In genomic region chr9:110152704-110153374, GRCh38 we compare ENCODE assay signal across 8 cellular contexts. TPM values are rescaled to one million over a fixed set of nuclear protein-coding genes. Genes with fewer than 3 reads are reported as not detected.
DNase-seq lines count a peak whose midpoint lies in the region; ATAC-seq, FAIRE-seq and TF ChIP-seq lines count a peak whose summit lies in the region.

No MANE protein-coding gene starts in this region.

- H3K4me3 ChIP-seq in HFF-Myc (replicated peaks; ENCODE audit: low read depth, low read length) (no peak overlapping the region), K562 (no peak overlapping the region), uterus (no peak overlapping the region)

- peak; percentile 69 to 81 for TF ChIP-seq RAD21 in K562 (CRISPR knock-in tag; conservative IDR thresholded peaks at IDR 0.05 in 1 of 2, IDR thresholded peaks at IDR 0.05 in 1 of 2)

- H3K4me1 ChIP-seq in K562 (replicated peaks in 1 of 2; ENCODE audit: control insufficient read depth in 2 of 2, insufficient read depth in 2 of 2, low read length in 2 of 2) (no peaks in the 10 kb centered on the region), uterus (peaks cover 0 to 7% of the 10 kb centered on the region in 2 donors)

- no peak for TF ChIP-seq EP300 in K562 (IDR thresholded peaks at IDR 0.05; ENCODE audit: low read length)

- CTCF ChIA-PET in K562 (lab: Yijun Ruan, JAX; ENCODE audit: low intra/inter-chr PET ratio): no interaction called here

- H3K79me2 ChIP-seq in K562 (ENCODE audit: control insufficient read depth, insufficient read depth, low read length): no peaks in the 10 kb centered on the region

- no peak overlapping the region for H3K4me2 ChIP-seq in K562 (ENCODE audit: insufficient read depth, low read length)

- no peaks in the 10 kb centered on the region for H4K20me1 ChIP-seq in K562 (replicated peaks; ENCODE audit: control insufficient read depth, insufficient read depth, low read length)

- BruUV-seq in K562 (replicated peaks; lab: Mats Ljungman, UMichigan): no TSS peak

- peaks cover 0 to 17% of the 10 kb centered on the region in 2 experiments; a peak in 1 of 5 replicates for H3K27me3 ChIP-seq in K562 (ENCODE audit: control insufficient read depth in 2 of 2, insufficient read depth in 2 of 2, low read length in 2 of 2)
- H3K27me3 ChIP-seq in uterus: no peaks in the 10 kb centered on the region

- no peaks in the 10 kb centered on the region for H3K9me1 ChIP-seq in K562 (ENCODE audit: control insufficient read depth, insufficient read depth, low read length)

- intact Hi-C loops in K562 (cut with micrococcal nuclease): loop anchor here (1.0 to 10.0 kb wide), 3 partner anchors 250 to 568 kb away; no protein-coding TSS in a partner anchor
- intact Hi-C loops in uterus (cut with DNase I; ENCODE audit: low total_unique reads): no loop called here

- H3K36me3 ChIP-seq in K562 (ENCODE audit: control insufficient read depth, insufficient read depth, low read length) (no peaks in the 10 kb centered on the region), uterus (no peaks in the 10 kb centered on the region)

- POLR2A ChIA-PET in K562 (lab: Yijun Ruan, JAX): interaction anchor here (0.8 kb wide), 1 partner anchor 470 kb away, joined by 5 read pairs; no protein-coding TSS in a partner anchor

- no peak overlapping the region for H3K9ac ChIP-seq in K562 (ENCODE audit: insufficient read depth in 1 of 2, low read depth in 2 of 2, low read length in 2 of 2)

- H3K27ac ChIP-seq in K562 (ENCODE audit: extremely low read depth, low read depth, low read length) (no peak overlapping the region), uterus (no peak overlapping the region)

- DNase-seq in DMS114 treated with DMSO at 0.1 percent for 48 hours (lab: John Stamatoyannopoulos, UW; ENCODE audit: unreplicated experiment): peak; percentile 7
- DNase-seq in HFF-Myc (ENCODE audit: extremely low read depth, low read depth): peak; percentile 30
- peak; percentile 5 for DNase-seq in NCI-H524 treated with DMSO at 0.1 percent for 48 hours (lab: John Stamatoyannopoulos, UW)
- DNase-seq in K562 (ENCODE audit: extremely low read depth in 1 of 4, low spot score in 3 of 4): peak; percentile 17 to 41 (median 28)
- no peak for DNase-seq in left lobe of liver (ENCODE audit: low spot score)
- DNase-seq in uterus: no peak
- DNase-seq in activated CD8-positive, alpha-beta memory T cell treated with anti-CD3 and anti-CD28 coated beads, Interleukin-2, amount 50 U/mL, for 4 hours: no peak

- ATAC-seq in K562: peak; percentile 77
- peak; percentile 54 for ATAC-seq in left lobe of liver
- no peak for ATAC-seq in GM18519 (IDR thresholded peaks at IDR 0.05; ENCODE audit: low FRiP score, unreplicated experiment)

- TF ChIP-seq CTCF in HFF-Myc (IDR thresholded peaks at IDR 0.05; ENCODE audit: low read depth, low read length, missing control alignments) (peak; percentile 67), K562 (IDR thresholded peaks at IDR 0.05 in 2 of 3, conservative IDR thresholded peaks at IDR 0.05 in 1 of 3; ENCODE audit: insufficient read depth in 2 of 3, low read depth in 1 of 3, low read length in 3 of 3) (peak; percentile 46 to 69 (median 68); a peak in 5 of 6 replicates), uterus (IDR thresholded peaks at IDR 0.05) (peak; percentile 60 to 80 (median 76))

- H2AFZ ChIP-seq in K562 (ENCODE audit: low read depth, low read length): no peak overlapping the region

- peak; percentile 56 for FAIRE-seq in K562 (lab: Jason Lieb, UNC)

- H3K9me3 ChIP-seq in K562 (replicated peaks; ENCODE audit: control insufficient read depth, insufficient read depth, low read depth, low read length) (no peaks in the 10 kb centered on the region), uterus (no peaks in the 10 kb centered on the region)

- in situ Hi-C loops in K562 (cut with MboI): loop anchor here (10.0 to 25.0 kb wide), 2 partner anchors 248 to 566 kb away; no protein-coding TSS in a partner anchor

- WGBS in K562 (ENCODE audit: insufficient coverage, low coverage, missing lambda C conversion rate): 4% methylated on average over 3 of the region's 3 CpGs

- TF ChIP-seq POLR2A in K562 (conservative IDR thresholded peaks at IDR 0.05): no peak
- TF ChIP-seq POLR2A in uterus (IDR thresholded peaks at IDR 0.05): no peak

TF ChIP-seq in K562, 482 proteins besides CTCF, POLR2A, EP300 and RAD21 (continues in another document):
- no peak for TF ChIP-seq HMG20A (CRISPR knock-in tag; conservative IDR thresholded peaks at IDR 0.05)
- no peak for TF ChIP-seq ERF (CRISPR knock-in tag; IDR thresholded peaks at IDR 0.05)
- no peak for TF ChIP-seq ZNF584 (CRISPR knock-in tag; IDR thresholded peaks at IDR 0.05; ENCODE audit: low read depth)
- TF ChIP-seq SETDB1 (IDR thresholded peaks at IDR 0.05; ENCODE audit: low read length): no peak
- TF ChIP-seq IFI16 (CRISPR knock-in tag; IDR thresholded peaks at IDR 0.05): no peak
- TF ChIP-seq SIN3B (IDR thresholded peaks at IDR 0.05; ENCODE audit: low read depth): no peak
- no peak for TF ChIP-seq TFAP4 (CRISPR knock-in tag; IDR thresholded peaks at IDR 0.05; ENCODE audit: borderline replicate concordance)
- no peak for TF ChIP-seq ASH1L (IDR thresholded peaks at IDR 0.05; ENCODE audit: borderline replicate concordance, low read depth, partially characterized antibody)
- TF ChIP-seq PCBP1 (IDR thresholded peaks at IDR 0.05; ENCODE audit: low read depth, low read length, poor library complexity, severe bottlenecking): no peak
- 0 out of 2 replicates have a peak, but pooled peaks have one; percentile 39 for TF ChIP-seq DEAF1 (CRISPR knock-in tag; IDR thresholded peaks at IDR 0.05)
- no peak for TF ChIP-seq EHMT2 (IDR thresholded peaks at IDR 0.05)
- TF ChIP-seq, protein P1, sequence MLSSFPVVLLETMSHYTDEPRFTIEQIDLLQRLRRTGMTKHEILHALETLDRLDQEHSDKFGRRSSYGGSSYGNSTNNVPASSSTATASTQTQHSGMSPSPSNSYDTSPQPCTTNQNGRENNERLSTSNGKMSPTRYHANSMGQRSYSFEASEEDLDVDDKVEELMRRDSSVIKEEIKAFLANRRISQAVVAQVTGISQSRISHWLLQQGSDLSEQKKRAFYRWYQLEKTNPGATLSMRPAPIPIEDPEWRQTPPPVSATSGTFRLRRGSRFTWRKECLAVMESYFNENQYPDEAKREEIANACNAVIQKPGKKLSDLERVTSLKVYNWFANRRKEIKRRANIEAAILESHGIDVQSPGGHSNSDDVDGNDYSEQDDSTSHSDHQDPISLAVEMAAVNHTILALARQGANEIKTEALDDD (IDR thresholded peaks at IDR 0.05): no peak
- TF ChIP-seq, protein P2, sequence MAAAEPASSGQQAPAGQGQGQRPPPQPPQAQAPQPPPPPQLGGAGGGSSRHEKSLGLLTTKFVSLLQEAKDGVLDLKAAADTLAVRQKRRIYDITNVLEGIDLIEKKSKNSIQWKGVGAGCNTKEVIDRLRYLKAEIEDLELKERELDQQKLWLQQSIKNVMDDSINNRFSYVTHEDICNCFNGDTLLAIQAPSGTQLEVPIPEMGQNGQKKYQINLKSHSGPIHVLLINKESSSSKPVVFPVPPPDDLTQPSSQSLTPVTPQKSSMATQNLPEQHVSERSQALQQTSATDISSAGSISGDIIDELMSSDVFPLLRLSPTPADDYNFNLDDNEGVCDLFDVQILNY (CRISPR knock-in tag; IDR thresholded peaks at IDR 0.05): no peak
- TF ChIP-seq COPS2 (conservative IDR thresholded peaks at IDR 0.05): no peak

RNA-seq across cellular contexts. Expression of gene C9orf152, which starts 55.1 kb away (rescaled TPM):
- total RNA-seq in K562 (2011; cell fraction: chromatin; rRNA removed; ENCODE audit: low replicate concordance): not detected in 2 replicates
- not detected in 2 replicates for total RNA-seq in K562 (2011; cell fraction: nucleolus; rRNA removed)
- not detected in 2 replicates for total RNA-seq in K562 (2011; cell fraction: nucleoplasm; rRNA removed)
- not detected in 2 replicates for total RNA-seq in K562 (2014; rRNA removed)
- total RNA-seq in K562 (2014; rRNA removed; fragmentation: Illumina TruSeq; extraction: Trizol): not detected in 2 replicates
- not detected in 2 replicates for total RNA-seq in K562 (2015; rRNA removed; fragmentation: Illumina TruSeq; extraction: Trizol)
- not detected in 2 replicates for total RNA-seq in K562 (2021)
- not detected in 2 replicates for polyA plus RNA-seq in K562 (2011; rRNA removed)
- polyA plus RNA-seq in K562 (2011; cell fraction: cytosol; rRNA removed): not detected in 2 replicates
- not detected in 2 replicates for polyA plus RNA-seq in K562 (2011; cell fraction: nucleus; rRNA removed)
- polyA plus RNA-seq in K562 (2012): not detected in 2 replicates
- not detected in 2 replicates for polyA plus RNA-seq in K562 (2014; fragmentation: Illumina TruSeq; extraction: Trizol)
- polyA plus RNA-seq in K562 (2014; fragmentation: Nextera tagmentation; extraction: Ambion mirVana): not detected
- not detected in 2 replicates for polyA plus RNA-seq in K562 (2014; rRNA removed)
- polyA minus RNA-seq in K562 (2011; rRNA and poly(A)+ RNA removed): not detected in 2 replicates
- polyA minus RNA-seq in K562 (2011; cell fraction: cytosol; rRNA and poly(A)+ RNA removed): not detected in 2 replicates
- not detected in 2 replicates for polyA minus RNA-seq in K562 (2011; cell fraction: nucleus; rRNA and poly(A)+ RNA removed)
- 3.0 TPM for total RNA-seq in left lobe of liver
- 1 to 10 TPM in 1 of 4 donors, not detected in 3; 1.6 TPM for total RNA-seq in uterus

Comparison
In these comparisons a context has a peak if more than half of its experiments do, and no peak if none do; other contexts are left out.
1. DNase-seq: peak in DMS114 treated with DMSO at 0.1 percent for 48 hours (single experiment), HFF-Myc (single experiment), NCI-H524 treated with DMSO at 0.1 percent for 48 hours (single experiment) and K562 (4 of 4); none in left lobe of liver (single experiment), uterus (0 of 2) and activated CD8-positive, alpha-beta memory T cell treated with anti-CD3 and anti-CD28 coated beads, Interleukin-2, amount 50 U/mL, for 4 hours (single experiment).
2. Peak in every context shown above with its lines, with median percentiles within 50 percentile points of each other: CTCF ChIP-seq.